In the genomic region with DNA sequence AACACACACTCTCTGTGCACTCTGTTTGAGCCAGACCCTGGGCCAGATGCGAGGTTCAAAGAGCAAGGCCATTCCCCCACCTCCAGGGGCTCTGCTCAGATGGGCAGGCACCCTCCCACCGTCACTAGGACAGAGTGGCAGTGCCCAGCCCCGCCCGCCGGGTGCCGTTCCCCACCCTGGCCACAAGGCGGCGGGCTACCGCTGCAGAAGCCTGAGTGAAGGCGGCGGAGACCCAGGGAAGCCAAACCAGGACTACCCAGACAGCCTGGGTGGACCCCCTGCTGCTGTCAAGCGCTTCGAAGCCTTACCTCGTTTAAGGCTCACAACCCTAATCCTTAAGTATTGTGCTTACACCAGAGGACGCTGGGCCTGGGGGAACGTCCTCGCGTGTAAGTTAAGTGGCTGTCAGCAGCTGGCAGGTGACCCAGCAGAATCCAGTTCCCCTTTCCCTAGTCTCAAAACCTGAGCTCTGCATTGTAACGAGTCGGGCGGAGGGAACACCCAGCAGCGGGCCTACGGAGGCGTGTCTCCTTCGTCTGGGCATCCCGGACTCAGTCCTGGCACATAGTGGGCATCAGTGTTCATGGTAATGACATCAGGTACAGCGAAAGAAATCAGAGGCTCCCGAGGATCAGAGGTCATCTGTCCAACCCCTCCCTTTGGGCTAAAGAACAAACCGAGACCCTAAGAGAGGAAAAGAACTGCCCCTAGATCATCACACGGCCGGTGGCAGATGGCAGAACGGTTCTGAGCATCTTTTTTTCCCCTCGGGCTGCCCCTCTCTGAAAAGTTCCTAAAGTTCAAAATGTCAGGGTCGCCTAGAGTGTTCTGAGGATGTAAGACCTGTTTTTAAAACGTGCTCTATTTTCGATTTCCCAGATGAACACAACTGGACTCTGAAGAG, we compare ENCODE assay signal across 8 cellular contexts. TPM values are rescaled to one million over a fixed set of nuclear protein-coding genes. Genes with fewer than 3 reads are reported as not detected.
A peak's percentile ranks its signal among the peaks of the same experiment; 100 is the strongest.
DNase-seq lines count a peak whose midpoint lies in the region; ATAC-seq, FAIRE-seq and TF ChIP-seq lines count a peak whose summit lies in the region.

No MANE protein-coding gene starts in this region.

- H3K79me2 ChIP-seq in parathyroid adenoma, result peaks cover 6% of the 10 kb centered on the region

- H3K4me3 Mint-ChIP-seq in CD4-positive, alpha-beta memory T cell, result peak overlapping the region; percentile 37 to 86 (median 68)

- H3K4me1 ChIP-seq in CD4-positive, alpha-beta memory T cell (ENCODE audit: insufficient read depth, low read length), result peaks cover 19% of the 10 kb centered on the region
- H3K4me1 ChIP-seq in SJCRH30 (no peaks in the 10 kb centered on the region; the same call in 1 of the 2 replicates), parathyroid adenoma (peaks cover 10% of the 10 kb centered on the region), tibial nerve (peaks cover 0 to 55% (median 28%) of the 10 kb centered on the region in 4 donors)

- peak; percentile 60 to 84 (median 77) for DNase-seq in CD4-positive, alpha-beta memory T cell
- DNase-seq in M059J (ENCODE audit: low read depth), result peak; percentile 59
- DNase-seq in SJCRH30, result peak; percentile 74 to 84
- peak; percentile 79 for DNase-seq in activated gamma-delta T cell treated with Interleukin-2 at 50 U/mL for 16 hours
- DNase-seq in frontal cortex (ENCODE audit: low spot score in 2 of 2), result peak; percentile 80 to 86
- peak; percentile 49 to 55 for DNase-seq in tibial nerve (ENCODE audit: low spot score in 2 of 2)

- H3K4me3 ChIP-seq in CD4-positive, alpha-beta memory T cell (ENCODE audit: low read length in 2 of 2), result no peak overlapping the region
- peak overlapping the region; percentile 19; the same call in 1 of the 2 replicates for H3K4me3 ChIP-seq in SJCRH30
- H3K4me3 ChIP-seq in parathyroid adenoma (ENCODE audit: low read depth, low read length), result peak overlapping the region; percentile 24
- H3K4me3 ChIP-seq in tibial nerve, result no peak overlapping the region

- H3K9me3 Mint-ChIP-seq in CD4-positive, alpha-beta memory T cell, result no peaks in the 10 kb centered on the region

- peak overlapping the region; percentile 4 for H2AFZ ChIP-seq in parathyroid adenoma

- 17 to 18% methylated on average over 24 to 28 of the region's 36 CpGs for WGBS in tibial nerve, 2 donors

- POLR2A ChIA-PET in CD4-positive, alpha-beta memory T cell (lab: Charles Lee; ENCODE audit: partially characterized antibody), result interaction anchor here (1.0 kb wide), 1 partner anchor 19 kb away, joined by 3 read pairs; no protein-coding TSS in a partner anchor

- no peaks in the 10 kb centered on the region for H3K36me3 Mint-ChIP-seq in CD4-positive, alpha-beta memory T cell

- TF ChIP-seq EP300 in tibial nerve (IDR thresholded peaks at IDR 0.05), result peak in 1 of 2 donors; percentile 33

- peak overlapping the region; percentile 17 to 91 (median 76) for H3K27ac Mint-ChIP-seq in CD4-positive, alpha-beta memory T cell

- TF ChIP-seq CTCF in parathyroid adenoma (IDR thresholded peaks at IDR 0.05) (peak; percentile 99), tibial nerve (IDR thresholded peaks at IDR 0.05) (peak; percentile 95 to 100 (median 98))

- H3K27me3 Mint-ChIP-seq in CD4-positive, alpha-beta memory T cell, result no peaks in the 10 kb centered on the region

- peak overlapping the region; percentile 68 for H3K4me2 ChIP-seq in parathyroid adenoma (ENCODE audit: low read length)

- TF ChIP-seq POLR2A in tibial nerve (IDR thresholded peaks at IDR 0.05), result no peak

- no peak overlapping the region for H3K27ac ChIP-seq in CD4-positive, alpha-beta memory T cell (ENCODE audit: low read depth, low read length)
- H3K27ac ChIP-seq in SJCRH30 (no peak overlapping the region), parathyroid adenoma (peak overlapping the region; percentile 9), tibial nerve (peak overlapping the region in 1 of 4 donors; percentile 11)

- FAIRE-seq in frontal cortex (lab: Jason Lieb, UNC), result no peak

- intact Hi-C loops in CD4-positive, alpha-beta memory T cell (cut with micrococcal nuclease), result loop anchor here (1.0 to 2.0 kb wide), 2 partner anchors 18 to 33 kb away; no protein-coding TSS in a partner anchor

- H3K9ac ChIP-seq in parathyroid adenoma, result no peak overlapping the region

- CTCF ChIA-PET in CD4-positive, alpha-beta memory T cell (lab: Charles Lee; ENCODE audit: partially characterized antibody), result interaction anchor here (0.7 to 2.4 kb wide), 5 partner anchors 12 to 34 kb away, joined by 3 to 10 read pairs (median 6); no protein-coding TSS in a partner anchor

- H3K27me3 ChIP-seq in CD4-positive, alpha-beta memory T cell (ENCODE audit: insufficient read depth, low read length), result no peaks in the 10 kb centered on the region
- H3K27me3 ChIP-seq in SJCRH30, result no peaks in the 10 kb centered on the region
- no peaks in the 10 kb centered on the region for H3K27me3 ChIP-seq in parathyroid adenoma (ENCODE audit: control insufficient read depth, insufficient read depth, low read length)
- H3K27me3 ChIP-seq in tibial nerve, result peaks cover 0 to 48% of the 10 kb centered on the region in 2 donors

- ATAC-seq in GM21360 (IDR thresholded peaks at IDR 0.05; ENCODE audit: unreplicated experiment), result peak; percentile 33

- no peaks in the 10 kb centered on the region for H3K36me3 ChIP-seq in CD4-positive, alpha-beta memory T cell (ENCODE audit: insufficient read depth, low read length)
- no peaks in the 10 kb centered on the region for H3K36me3 ChIP-seq in SJCRH30
- H3K36me3 ChIP-seq in parathyroid adenoma (ENCODE audit: control insufficient read depth, insufficient read depth, low read length), result no peaks in the 10 kb centered on the region
- H3K36me3 ChIP-seq in tibial nerve, result peaks cover 0 to under 1% (median 0%) of the 10 kb centered on the region in 3 donors

- H3K4me1 Mint-ChIP-seq in CD4-positive, alpha-beta memory T cell, result peaks cover 9 to 29% (median 23%) of the 10 kb centered on the region in 4 donors

- no peaks in the 10 kb centered on the region for H3K9me3 ChIP-seq in CD4-positive, alpha-beta memory T cell (ENCODE audit: control insufficient read depth in 1 of 2, low read length in 2 of 2)
- no peaks in the 10 kb centered on the region for H3K9me3 ChIP-seq in SJCRH30 (replicated peaks)
- no peaks in the 10 kb centered on the region for H3K9me3 ChIP-seq in parathyroid adenoma (ENCODE audit: control insufficient read depth, low read length)
- no peaks in the 10 kb centered on the region for H3K9me3 ChIP-seq in tibial nerve

RNA-seq across cellular contexts. Expression of a gene that starts 4.4 kb away (rescaled TPM):
- total RNA-seq in CD4-positive, alpha-beta memory T cell, result 100 to 1,000 TPM; 108 to 113 TPM
- 10 to 100 TPM; 23.0 to 30.6 TPM for polyA plus RNA-seq in CD4-positive, alpha-beta memory T cell
- 0.91 and 3.3 TPM in 2 replicates for total RNA-seq in M059J (2014; rRNA removed; shearing (Covaris generic))
- 1.2 and 2.2 TPM in 2 replicates for total RNA-seq in SJCRH30 (2014; rRNA removed; shearing (Covaris generic))
- total RNA-seq in frontal cortex (1.2 TPM), tibial nerve (10 to 100 TPM; 18.4 to 36.3 (median 22.5) TPM)

Comparison
In these comparisons a context has a peak if more than half of its experiments do, and no peak if none do; other contexts are left out.
1. H3K4me3 ChIP-seq: peak in SJCRH30 (single experiment) and parathyroid adenoma (single experiment); none in CD4-positive, alpha-beta memory T cell (0 of 2) and tibial nerve (0 of 4).
2. Peak in every context shown above with its lines, with median percentiles within 50 percentile points of each other: DNase-seq.